ENCODE assay signal across 31 cellular contexts in genomic region chr22:46676479-46676878, GRCh38. TPM values are rescaled to one million over a fixed set of nuclear protein-coding genes. Genes with fewer than 3 reads are reported as not detected.
A peak's percentile ranks its signal among the peaks of the same experiment; 100 is the strongest.
DNase-seq lines count a peak whose midpoint lies in the region; ATAC-seq and TF ChIP-seq lines count a peak whose summit lies in the region.
"Had no signal": no experiment of that assay in that cellular context is flagged by ENCODE, and none has a peak within 500 bp of the region (broad histone marks: within the 10 kb centered on the region; RNA-seq: fewer than 3 reads in every experiment).

No MANE protein-coding gene starts in this region.

- H3K27me3 Mint-ChIP-seq in activated naive CD4-positive, alpha-beta T cell treated with anti-CD3 and anti-CD28 coated beads, Interleukin-2, amount 50 U/mL, for 24 hours: no peaks in the 10 kb centered on the region
- H3K27me3 Mint-ChIP-seq in chondrocyte (ENCODE audit: low read depth): no peaks in the 10 kb centered on the region

- H3K9me3 ChIP-seq in BLaER1 treated with 17β-estradiol and CSF1 and Interleukin-3, amounts not matched to agents 10 nM and 100 nM (replicated peaks in 1 of 11): 0 out of 22 replicates have a peak, but pooled peaks cover 0 to 3% (median 0%) of the 10 kb centered on the region in 11 experiments
- H3K9me3 ChIP-seq in DND-41 (ENCODE audit: insufficient read depth, low read length, severe bottlenecking) (no peaks in the 10 kb centered on the region), ascending aorta (no peaks in the 10 kb centered on the region)
- H3K9me3 ChIP-seq: gastroesophageal sphincter, MG63, sigmoid colon, SJSA1 had no signal

- peaks cover 54 to 95% (median 89%) of the 10 kb centered on the region in 11 experiments; a peak in 20 of 22 replicates for H4K20me1 ChIP-seq in BLaER1 treated with 17β-estradiol and CSF1 and Interleukin-3, amounts not matched to agents 10 nM and 100 nM
- peaks cover 26% of the 10 kb centered on the region for H4K20me1 ChIP-seq in DND-41 (ENCODE audit: insufficient read depth, low read length)

- H3K36me3 ChIP-seq in BLaER1 treated with 17β-estradiol and CSF1 and Interleukin-3, amounts not matched to agents 10 nM and 100 nM: peaks cover 0 to 43% (median 25%) of the 10 kb centered on the region in 11 experiments; a peak in 20 of 22 replicates
- peaks cover 80% of the 10 kb centered on the region for H3K36me3 ChIP-seq in DND-41 (ENCODE audit: insufficient read depth, low read length)
- peaks cover 2 to 9% of the 10 kb centered on the region in 2 donors for H3K36me3 ChIP-seq in ascending aorta
- H3K36me3 ChIP-seq: MG63, neural progenitor cell, SJSA1 had no signal

- no peak for TF ChIP-seq CTCF in DND-41 (IDR thresholded peaks at IDR 0.05; ENCODE audit: borderline replicate concordance, extremely low read depth, low read length, poor library complexity, severe bottlenecking)
- TF ChIP-seq CTCF in chondrocyte (IDR thresholded peaks at IDR 0.05): no peak
- TF ChIP-seq CTCF in ascending aorta (IDR thresholded peaks at IDR 0.05): no peak

- H3K4me3 Mint-ChIP-seq in activated naive CD4-positive, alpha-beta T cell treated with anti-CD3 and anti-CD28 coated beads, Interleukin-2, amount 50 U/mL, for 24 hours: peak overlapping the region; percentile 30
- no peak overlapping the region for H3K4me3 Mint-ChIP-seq in chondrocyte (ENCODE audit: unreplicated experiment)
- H3K4me3 Mint-ChIP-seq: H9, neural progenitor cell had no signal

- H3K27ac Mint-ChIP-seq in activated naive CD4-positive, alpha-beta T cell treated with anti-CD3 and anti-CD28 coated beads, Interleukin-2, amount 50 U/mL, for 24 hours: peak overlapping the region; percentile 17
- no peak overlapping the region for H3K27ac Mint-ChIP-seq in chondrocyte (ENCODE audit: unreplicated experiment)
- H3K27ac Mint-ChIP-seq: H9, neural progenitor cell had no signal

- H3K4me2 ChIP-seq in BLaER1 treated with 17β-estradiol and CSF1 and Interleukin-3, amounts not matched to agents 10 nM and 100 nM: peak overlapping the region in 9 of 11 experiments; percentile 88 to 98 (median 95); a peak in 19 of 22 replicates
- no peak overlapping the region for H3K4me2 ChIP-seq in DND-41 (ENCODE audit: insufficient read depth, low read length)
- H3K4me2 ChIP-seq: neural progenitor cell had no signal

- peaks cover 0 to 53% (median 0%) of the 10 kb centered on the region in 11 experiments; a peak in 7 of 22 replicates for H3K27me3 ChIP-seq in BLaER1 treated with 17β-estradiol and CSF1 and Interleukin-3, amounts not matched to agents 10 nM and 100 nM
- H3K27me3 ChIP-seq in DND-41 (ENCODE audit: insufficient read depth, low read length, poor library complexity) (no peaks in the 10 kb centered on the region), ascending aorta (no peaks in the 10 kb centered on the region)
- H3K27me3 ChIP-seq: gastroesophageal sphincter, MG63, neural progenitor cell, sigmoid colon, SJSA1 had no signal

- no peak overlapping the region for H2AFZ ChIP-seq in DND-41 (ENCODE audit: low read depth, low read length)
- H2AFZ ChIP-seq: neural progenitor cell had no signal

- H3K79me2 ChIP-seq in DND-41 (ENCODE audit: insufficient read depth, low read length): no peaks in the 10 kb centered on the region; the same call in 1 of the 2 replicates

- H3K9ac ChIP-seq in BLaER1 treated with 17β-estradiol and CSF1 and Interleukin-3, amounts not matched to agents 10 nM and 100 nM: peak overlapping the region in 6 of 11 experiments; percentile 6 to 80 (median 27); a peak in 6 of 22 replicates
- no peak overlapping the region for H3K9ac ChIP-seq in DND-41 (ENCODE audit: low read depth, low read length)
- H3K9ac ChIP-seq: neural progenitor cell had no signal

- DNase-seq in activated naive CD4-positive, alpha-beta T cell (lab: John Stamatoyannopoulos, UW): no peak
- DNase-seq in DND-41 (no peak), left lobe of liver (ENCODE audit: low spot score) (no peak), chondrocyte (ENCODE audit: low spot score) (no peak), ascending aorta (ENCODE audit: low spot score in 2 of 2) (no peak)
- DNase-seq: activated CD4-positive, alpha-beta T cell treated with anti-CD3 and anti-CD28 coated beads, Interleukin-2, amount 50 U/mL, for 4 hours; activated CD8-positive, alpha-beta memory T cell treated with anti-CD3 and anti-CD28 coated beads, Interleukin-2, amount 50 U/mL, for 48 hours; DMS79; effector CD4-positive, alpha-beta T cell; GDM1; H9; hippocampal formation; KG1; mesendoderm; MG63; NCI-H1105 treated with DMSO at 0.1 percent for 48 hours; NCI-H1930; NCI-H2171 treated with DMSO at 0.1 percent for 48 hours; NCI-H510A; posterior cingulate gyrus; sigmoid colon; stimulated activated CD4-positive, alpha-beta T cell treated with anti-CD3 and anti-CD28 coated beads, Interleukin-4, amount 100 ng/mL, for 1 hour; T1000; trophoblast cell had no signal

- H3K4me3 ChIP-seq in BLaER1 treated with 17β-estradiol and CSF1 and Interleukin-3, amounts not matched to agents 10 nM and 100 nM: peak overlapping the region in 1 of 10 experiments; percentile 19; a peak in 1 of 20 replicates
- H3K4me3 ChIP-seq in DND-41 (ENCODE audit: low read depth in 1 of 2, low read length in 2 of 2) (no peak overlapping the region), ascending aorta (no peak overlapping the region)
- H3K4me3 ChIP-seq: gastroesophageal sphincter, MG63, neural progenitor cell, sigmoid colon, SJSA1 had no signal

- ATAC-seq in DND-41 (ENCODE audit: insufficient read depth, low read depth) (no peak), left lobe of liver (peak; percentile 50), HG03442 (IDR thresholded peaks at IDR 0.05; ENCODE audit: unreplicated experiment) (no peak)
- ATAC-seq: gastroesophageal sphincter had no signal

- H3K27ac ChIP-seq in BLaER1 treated with 17β-estradiol and CSF1 and Interleukin-3, amounts not matched to agents 10 nM and 100 nM: peak overlapping the region in 1 of 11 experiments; percentile 36; a peak in 1 of 22 replicates
- H3K27ac ChIP-seq in DND-41 (ENCODE audit: low read length): peak overlapping the region; percentile 20; the same call in 1 of the 2 replicates
- no peak overlapping the region for H3K27ac ChIP-seq in ascending aorta
- H3K27ac ChIP-seq: gastroesophageal sphincter, neural progenitor cell, sigmoid colon, SJSA1, VCaP had no signal

- peaks cover 35% of the 10 kb centered on the region for H3K4me1 Mint-ChIP-seq in activated naive CD4-positive, alpha-beta T cell treated with anti-CD3 and anti-CD28 coated beads, Interleukin-2, amount 50 U/mL, for 24 hours
- H3K4me1 Mint-ChIP-seq in chondrocyte (ENCODE audit: low read depth): peaks cover 3% of the 10 kb centered on the region
- H3K4me1 Mint-ChIP-seq: H9, neural progenitor cell had no signal

- no peaks in the 10 kb centered on the region for H3K36me3 Mint-ChIP-seq in activated naive CD4-positive, alpha-beta T cell treated with anti-CD3 and anti-CD28 coated beads, Interleukin-2, amount 50 U/mL, for 24 hours
- no peaks in the 10 kb centered on the region for H3K36me3 Mint-ChIP-seq in chondrocyte (ENCODE audit: low read depth)
- H3K36me3 Mint-ChIP-seq: neural progenitor cell had no signal

- intact Hi-C loops in ascending aorta (cut with DNase I): no loop called here

- H3K9me3 Mint-ChIP-seq in activated naive CD4-positive, alpha-beta T cell treated with anti-CD3 and anti-CD28 coated beads, Interleukin-2, amount 50 U/mL, for 24 hours: no peaks in the 10 kb centered on the region
- H3K9me3 Mint-ChIP-seq in chondrocyte (ENCODE audit: low read depth): no peaks in the 10 kb centered on the region
- H3K9me3 Mint-ChIP-seq: H9, neural progenitor cell had no signal

- H3K4me1 ChIP-seq in BLaER1 treated with 17β-estradiol and CSF1 and Interleukin-3, amounts not matched to agents 10 nM and 100 nM: peaks cover 63 to 95% (median 92%) of the 10 kb centered on the region in 10 experiments
- no peaks in the 10 kb centered on the region for H3K4me1 ChIP-seq in DND-41 (ENCODE audit: insufficient read depth, low read length)
- H3K4me1 ChIP-seq in ascending aorta: peaks cover 0 to 10% of the 10 kb centered on the region in 2 donors
- H3K4me1 ChIP-seq: neural progenitor cell had no signal

RNA-seq across cellular contexts. Expression of gene GRAMD4, which starts 56.3 kb away (rescaled TPM):
- total RNA-seq in left lobe of liver (42.5 TPM), chondrocyte (23.8 to 44.8 TPM (median 31.7 TPM) in 3 replicates), ascending aorta (20.2 TPM)
